8 cellular contexts compared by ENCODE assay signal in genomic region chr11:59429924-59430516, GRCh38. TPM values are rescaled to one million over a fixed set of nuclear protein-coding genes. Genes with fewer than 3 reads are reported as not detected.
DNase-seq lines count a peak whose midpoint lies in the region; ATAC-seq and TF ChIP-seq lines count a peak whose summit lies in the region.

No MANE protein-coding gene starts in this region.

- H3K27ac ChIP-seq in heart left ventricle: no peak overlapping the region
- no peak overlapping the region for H3K27ac ChIP-seq in SK-N-MC

- ATAC-seq in heart left ventricle (no peak), Right ventricle myocardium inferior (no peak), GM21619 (IDR thresholded peaks at IDR 0.05; ENCODE audit: unreplicated experiment) (peak; percentile 82)

- H3K36me3 ChIP-seq in heart left ventricle: no peaks in the 10 kb centered on the region
- H3K36me3 ChIP-seq in SK-N-MC (ENCODE audit: insufficient read depth, low read length): no peaks in the 10 kb centered on the region

- DNase-seq in heart left ventricle (peak in 1 of 5 donors; percentile 8), Right ventricle myocardium inferior (ENCODE audit: missing footprints) (no peak), LHCN-M2 (ENCODE audit: low read depth) (peak; percentile 27), SK-N-MC (ENCODE audit: low read depth, low spot score) (peak; percentile 44), neural crest cell (ENCODE audit: low read depth, low spot score) (peak; percentile 52), epidermal melanocyte (ENCODE audit: insufficient read length, low spot score) (no peak)
- peak; percentile 23 for DNase-seq in effector CD4-positive, alpha-beta T cell

- intact Hi-C loops in heart left ventricle (cut with DNase I) (loop anchor here in 9 of 10 donors (2.0 to 10.0 kb wide), 4 partner anchors 145 to 259 kb away; partner anchors contain the start of gene DTX4 (in 7 of the 9)), Right ventricle myocardium inferior (cut with DNase I) (loop anchor here (10.0 kb wide), 1 partner anchor 255 kb away; the partner anchor contains the start of gene DTX4)

- H3K4me3 Mint-ChIP-seq in neural crest cell: no peak overlapping the region

- no peak overlapping the region for H3K27ac Mint-ChIP-seq in neural crest cell (ENCODE audit: unreplicated experiment)

- no peak for TF ChIP-seq POLR2A in heart left ventricle (IDR thresholded peaks at IDR 0.05)

- H3K9me3 ChIP-seq in heart left ventricle (no peaks in the 10 kb centered on the region), SK-N-MC (ENCODE audit: low read depth, low read length) (no peaks in the 10 kb centered on the region)

- peaks cover 9% of the 10 kb centered on the region for H3K27me3 Mint-ChIP-seq in neural crest cell (ENCODE audit: low read depth)

- H3K4me3 ChIP-seq in heart left ventricle (no peak overlapping the region), SK-N-MC (no peak overlapping the region)

- H3K27me3 ChIP-seq in heart left ventricle: peaks cover 0 to 4% (median 0%) of the 10 kb centered on the region in 9 donors

- no peak overlapping the region for H3K9ac ChIP-seq in SK-N-MC (ENCODE audit: insufficient read length)

- H3K4me1 Mint-ChIP-seq in neural crest cell: peaks cover 18% of the 10 kb centered on the region

- no peaks in the 10 kb centered on the region for H3K4me1 ChIP-seq in heart left ventricle

- H3K36me3 Mint-ChIP-seq in neural crest cell (ENCODE audit: low read depth): no peaks in the 10 kb centered on the region

- TF ChIP-seq CTCF in heart left ventricle (IDR thresholded peaks at IDR 0.05) (peak; percentile 36 to 69 (median 59)), neural crest cell (conservative IDR thresholded peaks at IDR 0.05) (peak; percentile 84)

- H3K9me3 Mint-ChIP-seq in neural crest cell: no peaks in the 10 kb centered on the region

- WGBS in heart left ventricle, 4 donors: 56 to 67% (median 63%) methylated on average over 4 of the region's 4 CpGs

RNA-seq across cellular contexts. Expression of gene OR5A2, which starts 3.8 kb away (rescaled TPM):
- total RNA-seq in heart left ventricle (not detected), Right ventricle myocardium inferior (not detected), LHCN-M2 (2014; rRNA removed) (not detected in 2 replicates), neural crest cell (not detected in 2 replicates)
- polyA plus RNA-seq in heart left ventricle: not detected
- not detected for polyA plus RNA-seq in LHCN-M2 (2012)

RNA-seq across cellular contexts. Expression of gene OR5A1, which starts 6.2 kb away (rescaled TPM):
- total RNA-seq in heart left ventricle (not detected), Right ventricle myocardium inferior (not detected), LHCN-M2 (2014; rRNA removed) (not detected in 2 replicates), neural crest cell (not detected in 2 replicates)
- not detected for polyA plus RNA-seq in heart left ventricle
- polyA plus RNA-seq in LHCN-M2 (2012): not detected

RNA-seq across cellular contexts. Expression of gene OR4D6, which starts 26.7 kb away (rescaled TPM):
- total RNA-seq in heart left ventricle (not detected), Right ventricle myocardium inferior (not detected), LHCN-M2 (2014; rRNA removed) (not detected in 2 replicates), neural crest cell (not detected in 2 replicates)
- not detected for polyA plus RNA-seq in heart left ventricle
- not detected for polyA plus RNA-seq in LHCN-M2 (2012)

RNA-seq across cellular contexts. Expression of gene OR4D10, which starts 43.1 kb away (rescaled TPM):
- total RNA-seq in heart left ventricle (not detected), Right ventricle myocardium inferior (not detected), LHCN-M2 (2014; rRNA removed) (not detected in 2 replicates), neural crest cell (not detected in 2 replicates)
- polyA plus RNA-seq in heart left ventricle: not detected
- not detected for polyA plus RNA-seq in LHCN-M2 (2012)

Comparison
In these comparisons a context has a peak if more than half of its experiments do, and no peak if none do; other contexts are left out.
1. DNase-seq: peak in LHCN-M2 (single experiment), SK-N-MC (single experiment), effector CD4-positive, alpha-beta T cell (single experiment) and neural crest cell (single experiment); none in Right ventricle myocardium inferior (single experiment) and epidermal melanocyte (single experiment).